In the genomic region with DNA sequence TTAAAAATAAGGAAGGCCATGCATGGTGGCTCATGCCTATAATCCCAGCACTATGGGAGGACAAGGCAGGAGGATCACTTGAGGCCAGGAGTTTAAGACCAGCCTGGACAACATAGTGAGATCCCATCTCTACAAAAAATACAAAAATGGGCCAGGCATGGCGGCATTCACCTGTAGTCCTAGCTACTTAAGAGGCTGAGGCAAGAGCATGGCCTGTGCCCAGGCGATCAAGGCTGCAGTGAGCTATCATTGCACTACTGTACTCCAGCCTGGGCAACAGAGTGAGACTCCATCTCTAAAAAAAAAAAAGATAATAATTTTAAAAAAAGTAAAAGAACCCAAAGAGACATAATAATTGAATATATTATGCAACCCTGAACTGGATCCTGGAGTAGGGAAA, we compare ENCODE assay signal across 29 cellular contexts.
"Had no signal": no experiment of that assay in that cellular context is flagged by ENCODE, and none has a peak within 500 bp of the region (broad histone marks: within the 10 kb centered on the region; RNA-seq: fewer than 3 reads in every experiment).

No MANE protein-coding gene starts in this region.

- H3K4me1 ChIP-seq: ascending aorta had no signal

- H3K4me3 ChIP-seq: ascending aorta, cardiac muscle cell had no signal

- H3K9me3 ChIP-seq: ascending aorta had no signal

- DNase-seq: activated CD4-positive, alpha-beta memory T cell treated with anti-CD3 and anti-CD28 coated beads, Interleukin-2, amount 10 ng/mL, durations not matched to agents 7 days and 5 days; activated CD4-positive, alpha-beta T cell treated with anti-CD3 and anti-CD28 coated beads for 1 hour; activated CD4-positive, alpha-beta T cell treated with anti-CD3 and anti-CD28 coated beads for 36 hours; activated CD4-positive, alpha-beta T cell treated with anti-CD3 and anti-CD28 coated beads for 48 hours; activated CD4-positive, alpha-beta T cell treated with anti-CD3 and anti-CD28 coated beads, Interleukin-2, amount 10 ng/mL, durations not matched to agents 7 days and 5 days; activated CD4-positive, alpha-beta T cell treated with anti-CD3 and anti-CD28 coated beads, Interleukin-2, amount 50 U/mL, for 48 hours; activated CD4-positive, CD25-positive, alpha-beta regulatory T cell; activated CD8-positive, alpha-beta memory T cell treated with anti-CD3 and anti-CD28 coated beads for 24 hours; activated CD8-positive, alpha-beta memory T cell treated with anti-CD3 and anti-CD28 coated beads, Interleukin-2, amount 10 ng/mL, durations not matched to agents 7 days and 5 days; activated CD8-positive, alpha-beta memory T cell treated with anti-CD3 and anti-CD28 coated beads, Interleukin-2, amount 50 U/mL, for 48 hours; activated CD8-positive, alpha-beta T cell treated with anti-CD3 and anti-CD28 coated beads, Interleukin-2, amount 10 ng/mL, durations not matched to agents 7 days and 5 days; activated effector memory CD4-positive, alpha-beta T cell treated with Interleukin-2 at 50 U/mL for 16 hours; activated gamma-delta T cell; activated naive CD4-positive, alpha-beta T cell treated with anti-CD3 and anti-CD28 coated beads, Interleukin-2, amount 10 ng/mL, durations not matched to agents 7 days and 5 days; activated naive CD4-positive, alpha-beta T cell treated with Interleukin-2 at 50 U/mL for 16 hours; activated naive CD8-positive, alpha-beta T cell treated with anti-CD3 and anti-CD28 coated beads, Interleukin-2, amount 10 ng/mL, durations not matched to agents 7 days and 5 days; activated naive CD8-positive, alpha-beta T cell treated with anti-CD3 and anti-CD28 coated beads, Interleukin-2, amount 50 U/mL, for 24 hours; activated T-cell treated with anti-CD3 and anti-CD28 coated beads, Interleukin-2, amount 50 U/mL, for 24 hours; activated T-cell treated with anti-CD3 and anti-CD28 coated beads, Interleukin-2, amount 50 U/mL, for 48 hours; amygdala; anterior cingulate cortex; central memory CD4-positive, alpha-beta T cell; T-cell; T-helper 2 cell; T-helper 9 cell had no signal

- H3K27ac ChIP-seq: ascending aorta, cardiac muscle cell, VCaP had no signal

- ATAC-seq: activated CD4-positive, alpha-beta T cell treated with anti-CD3 and anti-CD28 coated beads for 36 hours; activated CD4-positive, CD25-positive, alpha-beta regulatory T cell treated with anti-CD3 and anti-CD28 coated beads, Interleukin-2, amount 50 U/mL, for 24 hours; activated CD8-positive, alpha-beta memory T cell treated with anti-CD3 and anti-CD28 coated beads, Interleukin-2, amount 10 ng/mL, durations not matched to agents 7 days and 5 days; activated CD8-positive, alpha-beta T cell treated with anti-CD3 and anti-CD28 coated beads, Interleukin-2, amount 10 ng/mL, durations not matched to agents 7 days and 5 days; activated naive CD8-positive, alpha-beta T cell treated with anti-CD3 and anti-CD28 coated beads, Interleukin-2, amount 50 U/mL, for 24 hours; T-cell had no signal

- H3K27me3 ChIP-seq: ascending aorta, cardiac muscle cell had no signal

- H3K36me3 ChIP-seq: ascending aorta, cardiac muscle cell had no signal
